In genomic region chr10:43250925-43251663, GRCh38 we compare ENCODE assay signal across 10 cellular contexts. TPM values are rescaled to one million over a fixed set of nuclear protein-coding genes. Genes with fewer than 3 reads are reported as not detected.
A peak's percentile ranks its signal among the peaks of the same experiment; 100 is the strongest.
DNase-seq lines count a peak whose midpoint lies in the region; ATAC-seq and TF ChIP-seq lines count a peak whose summit lies in the region.
"Had no signal": no experiment of that assay in that cellular context is flagged by ENCODE, and none has a peak within 500 bp of the region (broad histone marks: within the 10 kb centered on the region; RNA-seq: fewer than 3 reads in every experiment).

No MANE protein-coding gene starts in this region.

- no TSS peak for BruUV-seq in MCF 10A (replicated peaks; lab: Mats Ljungman, UMichigan)

- H3K27ac Mint-ChIP-seq in mesothelial cell of epicardium (no peak overlapping the region), MCF 10A (ENCODE audit: low read depth, unreplicated experiment) (no peak overlapping the region)
- H3K27ac Mint-ChIP-seq: activated naive CD8-positive, alpha-beta T cell had no signal

- H3K9me3 ChIP-seq in right cardiac atrium (ENCODE audit: control insufficient read depth, low read length) (no peaks in the 10 kb centered on the region), colonic mucosa (no peaks in the 10 kb centered on the region), aorta (ENCODE audit: control insufficient read depth, low read length) (peaks cover 1% of the 10 kb centered on the region)
- H3K9me3 ChIP-seq: pancreas had no signal

- H3K36me3 ChIP-seq in colonic mucosa (no peaks in the 10 kb centered on the region), aorta (ENCODE audit: control insufficient read depth in 1 of 2, insufficient read depth in 2 of 2, low read length in 1 of 2) (no peaks in the 10 kb centered on the region)
- H3K36me3 ChIP-seq: pancreas had no signal

- TF ChIP-seq CTCF in colonic mucosa (IDR thresholded peaks at IDR 0.05) = no peak
- TF ChIP-seq CTCF in mesothelial cell of epicardium (IDR thresholded peaks at IDR 0.05; ENCODE audit: unreplicated experiment) = no peak
- TF ChIP-seq CTCF in MCF 10A (IDR thresholded peaks at IDR 0.05; ENCODE audit: unreplicated experiment) = no peak

- DNase-seq in Right ventricle myocardium inferior (ENCODE audit: missing footprints) (peak; percentile 53), right cardiac atrium (no peak), colonic mucosa (peak; percentile 9), mesothelial cell of epicardium (ENCODE audit: low spot score in 2 of 2, unreplicated experiment in 2 of 2) (peak; percentile 6 to 29), aorta (peak in 1 of 2 donors; percentile 29), MCF 10A (ENCODE audit: unreplicated experiment) (no peak), HT-29 (ENCODE audit: low spot score) (no peak)

- POLR2A ChIA-PET in MCF 10A (lab: Yijun Ruan, JAX) = no interaction called here

- no peak overlapping the region for H3K9ac ChIP-seq in colonic mucosa (ENCODE audit: low read depth in 2 of 2, low read length in 2 of 2)

- H3K27ac ChIP-seq in right cardiac atrium (ENCODE audit: low read length) (no peak overlapping the region), colonic mucosa (no peak overlapping the region), aorta (ENCODE audit: low read depth in 1 of 2, low read length in 2 of 2) (no peak overlapping the region)
- H3K27ac ChIP-seq: pancreas had no signal

- peaks cover 23% of the 10 kb centered on the region for H3K27me3 Mint-ChIP-seq in mesothelial cell of epicardium (ENCODE audit: low read depth)
- no peaks in the 10 kb centered on the region for H3K27me3 Mint-ChIP-seq in MCF 10A (ENCODE audit: insufficient read depth, unreplicated experiment)

- intact Hi-C loops in Right ventricle myocardium inferior (cut with DNase I) = no loop called here
- intact Hi-C loops in right cardiac atrium (cut with DNase I) = no loop called here
- intact Hi-C loops in colonic mucosa (cut with DNase I) = no loop called here
- intact Hi-C loops in aorta (cut with DNase I) = no loop called here
- intact Hi-C loops in MCF 10A (cut with micrococcal nuclease) = no loop called here

- H3K36me3 Mint-ChIP-seq in mesothelial cell of epicardium = no peaks in the 10 kb centered on the region
- H3K36me3 Mint-ChIP-seq in MCF 10A (ENCODE audit: insufficient read depth, unreplicated experiment) = no peaks in the 10 kb centered on the region
- H3K36me3 Mint-ChIP-seq: activated naive CD8-positive, alpha-beta T cell had no signal

- H3K27me3 ChIP-seq in right cardiac atrium (ENCODE audit: control insufficient read depth, insufficient read depth) (no peaks in the 10 kb centered on the region), colonic mucosa (no peaks in the 10 kb centered on the region), aorta (ENCODE audit: control insufficient read depth in 1 of 2, insufficient read depth in 2 of 2, low read length in 1 of 2) (no peaks in the 10 kb centered on the region)
- H3K27me3 ChIP-seq: pancreas had no signal

- 60% methylated on average over 16 of the region's 16 CpGs for WGBS in right cardiac atrium
- WGBS in aorta, 2 donors = 59 to 66% methylated on average over 16 of the region's 16 CpGs

- H3K9me3 Mint-ChIP-seq in mesothelial cell of epicardium (peaks cover 14% of the 10 kb centered on the region), MCF 10A (ENCODE audit: unreplicated experiment) (no peaks in the 10 kb centered on the region)

- no peak for ATAC-seq in Right ventricle myocardium inferior
- no peak for ATAC-seq in right cardiac atrium
- peak; percentile 2 for ATAC-seq in aorta (ENCODE audit: low FRiP score)
- ATAC-seq in HG03108 (IDR thresholded peaks at IDR 0.05; ENCODE audit: unreplicated experiment) = no peak
- ATAC-seq: pancreas had no signal

- H3K4me3 Mint-ChIP-seq in mesothelial cell of epicardium = no peak overlapping the region
- no peak overlapping the region for H3K4me3 Mint-ChIP-seq in MCF 10A (ENCODE audit: unreplicated experiment)
- H3K4me3 Mint-ChIP-seq: activated naive CD8-positive, alpha-beta T cell had no signal

- H3K4me1 Mint-ChIP-seq in mesothelial cell of epicardium (peaks cover 3% of the 10 kb centered on the region), MCF 10A (ENCODE audit: insufficient read depth, unreplicated experiment) (peaks cover 13% of the 10 kb centered on the region)

- CTCF ChIA-PET in MCF 10A (lab: Yijun Ruan, JAX) = interaction anchor here (1.1 kb wide), 1 partner anchor 28 kb away, joined by 3 read pairs; no protein-coding TSS in a partner anchor

- H3K4me3 ChIP-seq in right cardiac atrium (ENCODE audit: low read length) = no peak overlapping the region
- H3K4me3 ChIP-seq in colonic mucosa = no peak overlapping the region
- no peak overlapping the region for H3K4me3 ChIP-seq in aorta (ENCODE audit: low read length in 2 of 2)
- H3K4me3 ChIP-seq: pancreas had no signal

- H3K4me1 ChIP-seq in right cardiac atrium (ENCODE audit: control insufficient read depth, insufficient read depth, low read length) = no peaks in the 10 kb centered on the region
- no peaks in the 10 kb centered on the region for H3K4me1 ChIP-seq in colonic mucosa
- no peaks in the 10 kb centered on the region for H3K4me1 ChIP-seq in aorta (ENCODE audit: control insufficient read depth in 1 of 2, insufficient read depth in 2 of 2, low read length in 2 of 2)
- H3K4me1 ChIP-seq: pancreas had no signal

RNA-seq across cellular contexts. Expression of gene RASGEF1A, which starts 15.8 kb away (rescaled TPM):
- total RNA-seq in Right ventricle myocardium inferior (1.4 TPM), right cardiac atrium (1 to 10 TPM; 2.0 to 3.4 (median 3.0) TPM), colonic mucosa (1 to 10 TPM; 1.0 to 1.9 TPM), mesothelial cell of epicardium (1.5 to 1.6 TPM (median 1.5 TPM) in 3 replicates), aorta (1 to 10 TPM; 1.9 to 3.1 TPM), MCF 10A (2022) (not detected in 2 replicates)
- polyA plus RNA-seq in right cardiac atrium (1.6 TPM), aorta (1 to 10 TPM in 1 of 2 donors, not detected in 1; 3.9 TPM)
- not detected in 2 replicates for total RNA-seq in HT-29 (2014; rRNA removed; shearing (Covaris generic))

Comparison
In these comparisons a context has a peak if more than half of its experiments do, and no peak if none do; other contexts are left out.
1. DNase-seq: peak in Right ventricle myocardium inferior (single experiment), colonic mucosa (single experiment) and mesothelial cell of epicardium (2 of 2); none in right cardiac atrium (0 of 3), MCF 10A (single experiment) and HT-29 (single experiment).